In the genomic region with DNA sequence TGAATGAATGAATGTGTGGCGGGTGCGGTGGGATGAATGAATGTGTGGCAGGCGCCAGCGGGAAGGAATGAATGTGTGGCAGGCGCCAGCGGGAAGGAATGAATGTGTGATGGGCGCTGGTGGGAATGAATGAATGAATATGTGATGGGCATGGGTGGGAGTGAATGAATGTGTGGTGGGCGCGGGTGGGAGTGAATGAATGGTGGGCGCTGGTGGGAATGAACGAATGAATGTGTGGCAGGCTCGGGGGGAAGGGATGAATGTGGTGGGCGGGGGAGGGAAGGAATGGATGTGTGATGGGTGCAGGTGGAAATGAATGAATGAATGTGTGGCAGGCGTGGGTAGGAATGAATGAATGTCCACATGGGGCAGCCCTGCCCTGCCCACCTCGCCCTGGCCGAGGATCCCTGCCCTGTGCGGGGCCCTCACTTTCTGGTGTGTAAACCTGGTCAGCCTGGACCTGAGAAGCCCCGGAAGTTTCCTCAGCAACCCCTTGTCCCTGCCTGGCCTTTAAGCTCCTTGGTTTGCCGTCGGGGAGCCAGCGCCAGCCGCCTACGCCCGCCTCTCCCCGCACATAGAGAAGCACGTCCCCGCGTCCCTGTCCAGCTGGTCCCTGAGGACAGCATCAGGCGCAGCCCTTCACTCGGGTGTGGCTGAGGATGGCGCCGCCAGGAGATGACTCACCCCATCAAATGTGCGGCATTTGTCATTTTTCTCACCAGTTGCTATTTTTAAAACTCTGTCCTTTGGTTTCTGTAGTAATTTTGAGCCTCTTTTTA, we compare ENCODE assay signal across 13 cellular contexts.
DNase-seq lines count a peak whose midpoint lies in the region; ATAC-seq and TF ChIP-seq lines count a peak whose summit lies in the region.
"Had no signal": no experiment of that assay in that cellular context is flagged by ENCODE, and none has a peak within 500 bp of the region (broad histone marks: within the 10 kb centered on the region; RNA-seq: fewer than 3 reads in every experiment).

No MANE protein-coding gene starts in this region.

- 54 to 55% methylated on average over 33 of the region's 33 CpGs for WGBS in aorta, 2 donors

- H3K4me3 ChIP-seq in NB4 (ENCODE audit: low read depth, low read length) (no peak overlapping the region), fibroblast of villous mesenchyme (ENCODE audit: low read depth, low read length) (no peak overlapping the region), aorta (ENCODE audit: low read length in 2 of 2) (no peak overlapping the region)

- H3K4me1 ChIP-seq in aorta (ENCODE audit: control insufficient read depth in 1 of 2, insufficient read depth in 2 of 2, low read length in 2 of 2): no peaks in the 10 kb centered on the region

- intact Hi-C loops in left cardiac atrium (cut with DNase I) (no loop called here), cardiac septum (cut with DNase I) (no loop called here), aorta (cut with DNase I) (no loop called here)

- ATAC-seq in left cardiac atrium: peak in 1 of 2 donors; percentile 38
- ATAC-seq in aorta (ENCODE audit: low FRiP score): no peak
- ATAC-seq in GM18520 (IDR thresholded peaks at IDR 0.05; ENCODE audit: unreplicated experiment): no peak

- DNase-seq in left cardiac atrium (peak; percentile 37), cardiac septum (ENCODE audit: low spot score) (no peak), NB4 (ENCODE audit: low read depth) (peak; percentile 77), fibroblast of villous mesenchyme (ENCODE audit: low read depth) (peak; percentile 77), aorta (peak; percentile 60 to 85), retina (no peak)
- no peak for DNase-seq in activated CD4-positive, alpha-beta T cell treated with anti-CD3 and anti-CD28 coated beads for 48 hours
- DNase-seq: activated CD4-positive, CD25-positive, alpha-beta regulatory T cell treated with anti-CD3 and anti-CD28 coated beads, Interleukin-2, amount 50 U/mL, for 72 hours; CD4-positive, alpha-beta T cell; erythroblast; naive B cell; NCI-H1436 treated with DMSO at 0.1 percent for 48 hours had no signal

- no peaks in the 10 kb centered on the region for H3K9me3 ChIP-seq in aorta (ENCODE audit: control insufficient read depth, low read length)

- no peak overlapping the region for H3K27ac ChIP-seq in aorta (ENCODE audit: low read depth in 1 of 2, low read length in 2 of 2)

- TF ChIP-seq POLR2A in NB4 (IDR thresholded peaks at IDR 0.05; ENCODE audit: extremely low read depth, insufficient read length): no peak

- H3K27me3 ChIP-seq in aorta (ENCODE audit: control insufficient read depth in 1 of 2, insufficient read depth in 2 of 2, low read length in 1 of 2): no peaks in the 10 kb centered on the region

- no peak for TF ChIP-seq CTCF in NB4 (IDR thresholded peaks at IDR 0.05; ENCODE audit: low read depth, low read length)
- no peak for TF ChIP-seq CTCF in fibroblast of villous mesenchyme (IDR thresholded peaks at IDR 0.05; ENCODE audit: insufficient read depth, low read depth, low read length)

- no peaks in the 10 kb centered on the region for H3K36me3 ChIP-seq in aorta (ENCODE audit: control insufficient read depth in 1 of 2, insufficient read depth in 2 of 2, low read length in 1 of 2)

Comparison
In these comparisons a context has a peak if more than half of its experiments do, and no peak if none do; other contexts are left out.
1. DNase-seq: peak in left cardiac atrium (single experiment), NB4 (single experiment), fibroblast of villous mesenchyme (single experiment) and aorta (2 of 2); none in cardiac septum (single experiment), activated CD4-positive, alpha-beta T cell treated with anti-CD3 and anti-CD28 coated beads for 48 hours (single experiment) and retina (single experiment).